8 cellular contexts compared by ENCODE assay signal in the genomic region with DNA sequence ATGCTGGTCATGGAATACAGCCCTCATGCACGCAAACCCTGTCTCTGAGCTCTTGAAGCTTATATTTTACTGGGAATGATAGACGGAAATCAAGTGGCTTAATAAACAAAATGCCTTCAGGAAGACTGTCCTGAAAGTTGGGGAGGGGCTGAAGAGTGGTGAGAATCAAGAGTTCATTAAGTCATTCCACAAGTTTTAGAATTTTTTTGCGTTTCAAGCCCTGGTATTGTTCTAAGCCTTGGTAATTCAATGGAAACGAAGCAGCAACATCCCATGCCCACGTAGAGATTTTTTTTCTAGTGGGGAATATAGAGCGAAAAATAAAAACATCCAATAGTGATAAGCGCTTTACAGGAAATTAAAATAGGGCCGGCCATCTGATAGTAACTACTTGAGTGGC. TPM values are rescaled to one million over a fixed set of nuclear protein-coding genes. Genes with fewer than 3 reads are reported as not detected.
A peak's percentile ranks its signal among the peaks of the same experiment; 100 is the strongest.
DNase-seq lines count a peak whose midpoint lies in the region; ATAC-seq, FAIRE-seq and TF ChIP-seq lines count a peak whose summit lies in the region.

No MANE protein-coding gene starts in this region.

- TF ChIP-seq EP300 in HepG2 (IDR thresholded peaks at IDR 0.05; ENCODE audit: low read depth in 2 of 2, low read length in 2 of 2) (no peak), HepG2 (CRISPR knock-in tag; IDR thresholded peaks at IDR 0.05; ENCODE audit: borderline replicate concordance) (no peak)

- no peak for ATAC-seq in HepG2
- no peak for ATAC-seq in GM21515 (IDR thresholded peaks at IDR 0.05; ENCODE audit: unreplicated experiment)
- no peak for ATAC-seq in GM19324 (IDR thresholded peaks at IDR 0.05; ENCODE audit: low FRiP score, unreplicated experiment)

- TSS peak; percentile 83 for BruUV-seq in HepG2 (replicated peaks; lab: Mats Ljungman, UMichigan)

- H3K79me2 ChIP-seq in HepG2 (ENCODE audit: insufficient read depth, low read length): peaks cover 49% of the 10 kb centered on the region

- DNase-seq in T-helper 2 cell treated with Interferon-gamma antibody and Interleukin-4, amounts not matched to agents 5 μg/mL and 100 μg/mL, for 36 hours (ENCODE audit: low spot score): no peak
- DNase-seq in T-helper 2 cell (no peak), adrenal gland (no peak), HepG2 (ENCODE audit: low spot score) (no peak), testis (no peak)
- DNase-seq in stimulated activated CD8-positive, alpha-beta memory T cell treated with anti-CD3 and anti-CD28 coated beads, Interleukin-4, amount 100 ng/mL, for 48 hours: no peak

- no peaks in the 10 kb centered on the region for H4K20me1 ChIP-seq in HepG2 (ENCODE audit: insufficient read depth, low read length)

- FAIRE-seq in HepG2 (lab: Jason Lieb, UNC): no peak

- H3K9me3 Mint-ChIP-seq in T-helper 2 cell treated with Interferon-gamma antibody and Interleukin-4, amounts not matched to agents 5 μg/mL and 100 μg/mL, for 36 hours: no peaks in the 10 kb centered on the region

- TF ChIP-seq RAD21 in HepG2 (CRISPR knock-in tag; IDR thresholded peaks at IDR 0.05): no peak

- H3K4me3 Mint-ChIP-seq in T-helper 2 cell treated with Interferon-gamma antibody and Interleukin-4, amounts not matched to agents 5 μg/mL and 100 μg/mL, for 36 hours: peak overlapping the region; percentile 98

- H3K9ac ChIP-seq in HepG2 (ENCODE audit: insufficient read depth, low read depth, low read length): peak overlapping the region; percentile 91

- H3K36me3 Mint-ChIP-seq in T-helper 2 cell treated with Interferon-gamma antibody and Interleukin-4, amounts not matched to agents 5 μg/mL and 100 μg/mL, for 36 hours (ENCODE audit: low read depth): peaks cover 16% of the 10 kb centered on the region

- peaks cover 0 to 8% of the 10 kb centered on the region in 2 donors for H3K4me1 ChIP-seq in adrenal gland (replicated peaks in 1 of 2)
- peaks cover 27% of the 10 kb centered on the region for H3K4me1 ChIP-seq in HepG2 (ENCODE audit: insufficient read depth, low read length)
- H3K4me1 ChIP-seq in testis: peaks cover 11% of the 10 kb centered on the region

- POLR2A ChIA-PET in HepG2 (lab: Yijun Ruan, JAX): interaction anchor here (1.2 to 5.3 kb wide), 7 partner anchors 20 to 61 kb away, joined by 3 to 89 read pairs (median 20); a partner anchor contains a TSS

- no peak overlapping the region for H2AFZ ChIP-seq in HepG2 (ENCODE audit: low read length)

- H3K36me3 ChIP-seq in adrenal gland (replicated peaks in 1 of 2) (peaks cover 0 to 4% of the 10 kb centered on the region in 2 donors), HepG2 (replicated peaks in 1 of 2; ENCODE audit: control insufficient read depth in 1 of 2, insufficient read depth in 2 of 2, low read length in 2 of 2) (peaks cover 5 to 20% of the 10 kb centered on the region in 2 experiments), testis (ENCODE audit: low read depth, missing control alignments) (no peaks in the 10 kb centered on the region)

- peak overlapping the region; percentile 100 for H3K27ac Mint-ChIP-seq in T-helper 2 cell treated with Interferon-gamma antibody and Interleukin-4, amounts not matched to agents 5 μg/mL and 100 μg/mL, for 36 hours

- CTCF ChIA-PET in HepG2 (lab: Yijun Ruan, JAX; ENCODE audit: low intra/inter-chr PET ratio, low total read pairs): no interaction called here

- in situ Hi-C loops in HepG2 (cut with HindIII; ENCODE audit: extremely low pct_ligation_motif_present, low pct_unique_long_range_greater_than_20kb): loop anchor here (5.0 kb wide), 1 partner anchor 38 kb away; a partner anchor contains a TSS

- H3K27me3 Mint-ChIP-seq in T-helper 2 cell treated with Interferon-gamma antibody and Interleukin-4, amounts not matched to agents 5 μg/mL and 100 μg/mL, for 36 hours (ENCODE audit: low read depth): no peaks in the 10 kb centered on the region

- H3K27me3 ChIP-seq in adrenal gland (no peaks in the 10 kb centered on the region), HepG2 (ENCODE audit: control insufficient read depth in 1 of 2, insufficient read depth in 2 of 2, low read length in 2 of 2) (no peaks in the 10 kb centered on the region; a peak in 1 of 5 replicates), testis (no peaks in the 10 kb centered on the region)

- TF ChIP-seq CTCF in adrenal gland (IDR thresholded peaks at IDR 0.05) (no peak), HepG2 (CRISPR knock-in tag; IDR thresholded peaks at IDR 0.05) (no peak), testis (IDR thresholded peaks at IDR 0.05) (no peak)

- peak overlapping the region; percentile 94 for H3K4me2 ChIP-seq in HepG2 (ENCODE audit: low read depth, low read length)

- H3K4me3 ChIP-seq in adrenal gland (peak overlapping the region; percentile 38 to 85 (median 56)), HepG2 (replicated peaks in 1 of 3; ENCODE audit: insufficient read depth in 1 of 3, low read depth in 2 of 3, low read length in 3 of 3) (peak overlapping the region; percentile 74 to 100 (median 96)), testis (peak overlapping the region; percentile 78 to 95)

- peaks cover 26% of the 10 kb centered on the region for H3K4me1 Mint-ChIP-seq in T-helper 2 cell treated with Interferon-gamma antibody and Interleukin-4, amounts not matched to agents 5 μg/mL and 100 μg/mL, for 36 hours (ENCODE audit: low read depth)

- 9 to 13% (median 11%) methylated on average over 8 of the region's 8 CpGs for WGBS in adrenal gland, 4 donors
- WGBS in HepG2 (ENCODE audit: low lambda C conversion rate): 4% methylated on average over 8 of the region's 8 CpGs
- 3 to 8% methylated on average over 8 of the region's 8 CpGs for whole genome bisulfite sequencing in testis, 2 donors

- H3K27ac ChIP-seq in adrenal gland (peak overlapping the region in 2 of 5 donors; percentile 95 to 99), HepG2 (ENCODE audit: extremely low read length, insufficient read depth, low read length) (peak overlapping the region; percentile 98), testis (peak overlapping the region in 1 of 2 donors; percentile 98)

- intact Hi-C loops in adrenal gland (cut with DNase I) (loop anchor here (5.0 kb wide), 2 partner anchors 38 to 43 kb away; a partner anchor contains a TSS), HepG2 (cut with micrococcal nuclease; ENCODE audit: unreplicated experiment) (loop anchor here (1.0 to 2.0 kb wide), 2 partner anchors 27 to 45 kb away; a partner anchor contains a TSS), testis (cut with DNase I; ENCODE audit: low total_unique reads) (no loop called here)

- H3K9me3 ChIP-seq in adrenal gland (replicated peaks in 1 of 3) (no peaks in the 10 kb centered on the region), HepG2 (ENCODE audit: low read length) (no peaks in the 10 kb centered on the region), testis (no peaks in the 10 kb centered on the region)

- TF ChIP-seq POLR2A in adrenal gland (IDR thresholded peaks at IDR 0.05): no peak
- TF ChIP-seq POLR2A in HepG2 (IDR thresholded peaks at IDR 0.05; ENCODE audit: insufficient read depth in 1 of 2, low read depth in 2 of 2, low read length in 2 of 2): no peak
- no peak for TF ChIP-seq POLR2A in testis (IDR thresholded peaks at IDR 0.05)

RNA-seq across cellular contexts. Expression of a gene that starts 0.5 kb away (rescaled TPM):
- total RNA-seq in adrenal gland (10 to 100 TPM in 7 of 8 donors, 1 to 10 TPM in 1; 9.7 to 53.6 (median 28.2) TPM), HepG2 (2016; rRNA removed; fragmentation: Illumina TruSeq; extraction: Trizol) (42.8 and 58.2 TPM in 2 replicates), testis (10 to 100 TPM; 33.3 to 40.5 TPM)
- polyA plus RNA-seq in adrenal gland (10 to 100 TPM; 15.6 to 28.6 (median 18.0) TPM), HepG2 (2011; rRNA removed) (45.7 and 49.4 TPM in 2 replicates), testis (ENCODE audit: insufficient read depth, low read depth, low replicate concordance) (17.6 TPM)
- 3.9 and 4.1 TPM in 2 replicates for total RNA-seq in HepG2 (2016; cell fraction: cytosol; rRNA removed; fragmentation: Illumina TruSeq; extraction: Trizol; ENCODE audit: low read depth)
- total RNA-seq in HepG2 (2016; cell fraction: insoluble cytoplasmic fraction; rRNA removed; fragmentation: Illumina TruSeq; extraction: Trizol): 36.4 and 46.8 TPM in 2 replicates
- total RNA-seq in HepG2 (2016; cell fraction: membrane; rRNA removed; fragmentation: Illumina TruSeq; extraction: Trizol): 10.3 and 10.7 TPM in 2 replicates
- 39.8 and 46.9 TPM in 2 replicates for total RNA-seq in HepG2 (2016; cell fraction: nucleus; rRNA removed; fragmentation: Illumina TruSeq; extraction: Trizol)
- polyA plus RNA-seq in HepG2 (2011; cell fraction: cytosol; rRNA removed): 11.1 and 14.3 TPM in 2 replicates
- polyA plus RNA-seq in HepG2 (2011; cell fraction: nucleus; rRNA removed): 242 and 334 TPM in 2 replicates
- 27.4 and 34.4 TPM in 2 replicates for polyA plus RNA-seq in HepG2 (2012)
- polyA plus RNA-seq in HepG2 (2016; cell fraction: cytosol; fragmentation: Illumina TruSeq; extraction: Trizol; ENCODE audit: low read depth): 1.7 and 1.8 TPM in 2 replicates
- polyA plus RNA-seq in HepG2 (2016; cell fraction: insoluble cytoplasmic fraction; fragmentation: Illumina TruSeq; extraction: Trizol; ENCODE audit: low read depth): 24.1 and 31.4 TPM in 2 replicates
- 4.5 and 5.1 TPM in 2 replicates for polyA plus RNA-seq in HepG2 (2016; cell fraction: membrane; fragmentation: Illumina TruSeq; extraction: Trizol; ENCODE audit: low read depth)
- 118 and 131 TPM in 2 replicates for polyA plus RNA-seq in HepG2 (2016; cell fraction: nucleus; fragmentation: Illumina TruSeq; extraction: Trizol; ENCODE audit: insufficient read depth, low read depth)
- 158 and 300 TPM in 2 replicates for polyA minus RNA-seq in HepG2 (2011; rRNA and poly(A)+ RNA removed; ENCODE audit: low replicate concordance)
- polyA minus RNA-seq in HepG2 (2011; cell fraction: cytosol; rRNA and poly(A)+ RNA removed): 20.2 and 30.2 TPM in 2 replicates
- polyA minus RNA-seq in HepG2 (2011; cell fraction: nucleus; rRNA and poly(A)+ RNA removed): 53.2 and 63.2 TPM in 2 replicates

RNA-seq across cellular contexts. Expression of a gene that starts 1.8 kb away (rescaled TPM):
- 10 to 100 TPM; 11.1 to 46.2 (median 22.6) TPM for total RNA-seq in adrenal gland
- 10 to 100 TPM; 17.6 to 48.6 (median 18.7) TPM for polyA plus RNA-seq in adrenal gland
- 5.4 and 7.2 TPM in 2 replicates for total RNA-seq in HepG2 (2016; rRNA removed; fragmentation: Illumina TruSeq; extraction: Trizol)
- total RNA-seq in HepG2 (2016; cell fraction: cytosol; rRNA removed; fragmentation: Illumina TruSeq; extraction: Trizol; ENCODE audit: low read depth): 1.7 and 2.9 TPM in 2 replicates
- total RNA-seq in HepG2 (2016; cell fraction: insoluble cytoplasmic fraction; rRNA removed; fragmentation: Illumina TruSeq; extraction: Trizol): 4.3 and 7.4 TPM in 2 replicates
- 1.3 and 3.2 TPM in 2 replicates for total RNA-seq in HepG2 (2016; cell fraction: membrane; rRNA removed; fragmentation: Illumina TruSeq; extraction: Trizol)
- 12.4 and 13.3 TPM in 2 replicates for total RNA-seq in HepG2 (2016; cell fraction: nucleus; rRNA removed; fragmentation: Illumina TruSeq; extraction: Trizol)
- 18.9 and 22.0 TPM in 2 replicates for polyA plus RNA-seq in HepG2 (2011; rRNA removed)
- polyA plus RNA-seq in HepG2 (2011; cell fraction: cytosol; rRNA removed): 4.5 and 5.5 TPM in 2 replicates
- 144 and 158 TPM in 2 replicates for polyA plus RNA-seq in HepG2 (2011; cell fraction: nucleus; rRNA removed)
- 18.5 and 21.5 TPM in 2 replicates for polyA plus RNA-seq in HepG2 (2012)
- 0.61 and 0.67 TPM in 2 replicates for polyA plus RNA-seq in HepG2 (2016; cell fraction: cytosol; fragmentation: Illumina TruSeq; extraction: Trizol; ENCODE audit: low read depth)
- 5.3 and 5.5 TPM in 2 replicates for polyA plus RNA-seq in HepG2 (2016; cell fraction: insoluble cytoplasmic fraction; fragmentation: Illumina TruSeq; extraction: Trizol; ENCODE audit: low read depth)
- polyA plus RNA-seq in HepG2 (2016; cell fraction: membrane; fragmentation: Illumina TruSeq; extraction: Trizol; ENCODE audit: low read depth): 0.97 and 1.4 TPM in 2 replicates
- polyA plus RNA-seq in HepG2 (2016; cell fraction: nucleus; fragmentation: Illumina TruSeq; extraction: Trizol; ENCODE audit: insufficient read depth, low read depth): 46.8 and 52.7 TPM in 2 replicates
- polyA minus RNA-seq in HepG2 (2011; rRNA and poly(A)+ RNA removed; ENCODE audit: low replicate concordance): 24.4 and 39.3 TPM in 2 replicates
- polyA minus RNA-seq in HepG2 (2011; cell fraction: cytosol; rRNA and poly(A)+ RNA removed): 4.7 and 6.2 TPM in 2 replicates
- polyA minus RNA-seq in HepG2 (2011; cell fraction: nucleus; rRNA and poly(A)+ RNA removed): 57.3 and 73.7 TPM in 2 replicates
- total RNA-seq in testis: 10 to 100 TPM; 30.3 to 40.0 TPM
- polyA plus RNA-seq in testis (ENCODE audit: insufficient read depth, low read depth, low replicate concordance): 22.8 TPM

RNA-seq across cellular contexts. Expression of a gene that starts 38.8 kb away (rescaled TPM):
- 10 to 100 TPM; 18.8 to 30.2 (median 24.6) TPM for total RNA-seq in adrenal gland
- 10 to 100 TPM; 24.5 to 46.9 (median 41.4) TPM for polyA plus RNA-seq in adrenal gland
- 18.6 and 21.3 TPM in 2 replicates for total RNA-seq in HepG2 (2016; rRNA removed; fragmentation: Illumina TruSeq; extraction: Trizol)
- 32.2 and 35.5 TPM in 2 replicates for total RNA-seq in HepG2 (2016; cell fraction: cytosol; rRNA removed; fragmentation: Illumina TruSeq; extraction: Trizol; ENCODE audit: low read depth)
- total RNA-seq in HepG2 (2016; cell fraction: insoluble cytoplasmic fraction; rRNA removed; fragmentation: Illumina TruSeq; extraction: Trizol): 18.4 and 19.4 TPM in 2 replicates
- 30.6 and 38.9 TPM in 2 replicates for total RNA-seq in HepG2 (2016; cell fraction: membrane; rRNA removed; fragmentation: Illumina TruSeq; extraction: Trizol)
- 10.6 and 12.2 TPM in 2 replicates for total RNA-seq in HepG2 (2016; cell fraction: nucleus; rRNA removed; fragmentation: Illumina TruSeq; extraction: Trizol)
- polyA plus RNA-seq in HepG2 (2011; rRNA removed): 40.7 and 48.4 TPM in 2 replicates
- polyA plus RNA-seq in HepG2 (2011; cell fraction: cytosol; rRNA removed): 40.0 and 51.2 TPM in 2 replicates
- 53.9 and 65.1 TPM in 2 replicates for polyA plus RNA-seq in HepG2 (2011; cell fraction: nucleus; rRNA removed)
- polyA plus RNA-seq in HepG2 (2012): 30.0 and 42.5 TPM in 2 replicates
- polyA plus RNA-seq in HepG2 (2016; cell fraction: cytosol; fragmentation: Illumina TruSeq; extraction: Trizol; ENCODE audit: low read depth): 60.5 and 82.6 TPM in 2 replicates
- 34.4 and 37.9 TPM in 2 replicates for polyA plus RNA-seq in HepG2 (2016; cell fraction: insoluble cytoplasmic fraction; fragmentation: Illumina TruSeq; extraction: Trizol; ENCODE audit: low read depth)
- 50.3 and 63.7 TPM in 2 replicates for polyA plus RNA-seq in HepG2 (2016; cell fraction: membrane; fragmentation: Illumina TruSeq; extraction: Trizol; ENCODE audit: low read depth)
- 38.8 and 42.0 TPM in 2 replicates for polyA plus RNA-seq in HepG2 (2016; cell fraction: nucleus; fragmentation: Illumina TruSeq; extraction: Trizol; ENCODE audit: insufficient read depth, low read depth)
- polyA minus RNA-seq in HepG2 (2011; rRNA and poly(A)+ RNA removed; ENCODE audit: low replicate concordance): 22.2 and 42.1 TPM in 2 replicates
- polyA minus RNA-seq in HepG2 (2011; cell fraction: cytosol; rRNA and poly(A)+ RNA removed): 12.3 and 12.6 TPM in 2 replicates
- 6.8 and 9.6 TPM in 2 replicates for polyA minus RNA-seq in HepG2 (2011; cell fraction: nucleus; rRNA and poly(A)+ RNA removed)
- 10 to 100 TPM; 37.5 to 43.0 TPM for total RNA-seq in testis
- 163 TPM for polyA plus RNA-seq in testis (ENCODE audit: insufficient read depth, low read depth, low replicate concordance)

RNA-seq across cellular contexts. Expression of a gene that starts 39.2 kb away (rescaled TPM):
- total RNA-seq in adrenal gland (1 to 10 TPM; 1.6 to 6.6 (median 2.2) TPM), HepG2 (2016; rRNA removed; fragmentation: Illumina TruSeq; extraction: Trizol) (67.7 and 75.3 TPM in 2 replicates), testis (1 to 10 TPM; 2.4 to 3.7 TPM)
- polyA plus RNA-seq in adrenal gland (1 to 10 TPM; 2.0 to 2.2 (median 2.2) TPM), HepG2 (2011; rRNA removed) (21.8 and 29.5 TPM in 2 replicates), testis (ENCODE audit: insufficient read depth, low read depth, low replicate concordance) (3.2 TPM)
- total RNA-seq in HepG2 (2016; cell fraction: cytosol; rRNA removed; fragmentation: Illumina TruSeq; extraction: Trizol; ENCODE audit: low read depth): 35.3 and 36.5 TPM in 2 replicates
- 56.7 and 73.3 TPM in 2 replicates for total RNA-seq in HepG2 (2016; cell fraction: insoluble cytoplasmic fraction; rRNA removed; fragmentation: Illumina TruSeq; extraction: Trizol)
- total RNA-seq in HepG2 (2016; cell fraction: membrane; rRNA removed; fragmentation: Illumina TruSeq; extraction: Trizol): 32.1 and 37.8 TPM in 2 replicates
- total RNA-seq in HepG2 (2016; cell fraction: nucleus; rRNA removed; fragmentation: Illumina TruSeq; extraction: Trizol): 41.9 and 49.2 TPM in 2 replicates
- polyA plus RNA-seq in HepG2 (2011; cell fraction: cytosol; rRNA removed): 13.9 and 23.3 TPM in 2 replicates
- polyA plus RNA-seq in HepG2 (2011; cell fraction: nucleus; rRNA removed): 85.7 and 130 TPM in 2 replicates
- 28.3 and 50.5 TPM in 2 replicates for polyA plus RNA-seq in HepG2 (2012)
- polyA plus RNA-seq in HepG2 (2016; cell fraction: cytosol; fragmentation: Illumina TruSeq; extraction: Trizol; ENCODE audit: low read depth): 34.3 and 37.3 TPM in 2 replicates
- 64.2 and 89.6 TPM in 2 replicates for polyA plus RNA-seq in HepG2 (2016; cell fraction: insoluble cytoplasmic fraction; fragmentation: Illumina TruSeq; extraction: Trizol; ENCODE audit: low read depth)
- polyA plus RNA-seq in HepG2 (2016; cell fraction: membrane; fragmentation: Illumina TruSeq; extraction: Trizol; ENCODE audit: low read depth): 33.8 and 35.0 TPM in 2 replicates
- polyA plus RNA-seq in HepG2 (2016; cell fraction: nucleus; fragmentation: Illumina TruSeq; extraction: Trizol; ENCODE audit: insufficient read depth, low read depth): 113 and 123 TPM in 2 replicates
- polyA minus RNA-seq in HepG2 (2011; rRNA and poly(A)+ RNA removed; ENCODE audit: low replicate concordance): 58.9 and 154 TPM in 2 replicates
- polyA minus RNA-seq in HepG2 (2011; cell fraction: cytosol; rRNA and poly(A)+ RNA removed): 9.3 and 12.4 TPM in 2 replicates
- 39.9 and 62.1 TPM in 2 replicates for polyA minus RNA-seq in HepG2 (2011; cell fraction: nucleus; rRNA and poly(A)+ RNA removed)

RNA-seq across cellular contexts. Expression of a gene that starts 45.6 kb away (rescaled TPM):
- total RNA-seq in adrenal gland: 10 to 100 TPM in 1 of 8 donors, 1 to 10 TPM in 7; 1.6 to 12.6 (median 4.3) TPM
- polyA plus RNA-seq in adrenal gland: 10 to 100 TPM in 2 of 3 donors, 1 to 10 TPM in 1; 7.4 to 22.8 (median 12.2) TPM
- 0.28 and 0.91 TPM in 2 replicates for total RNA-seq in HepG2 (2016; rRNA removed; fragmentation: Illumina TruSeq; extraction: Trizol)
- total RNA-seq in HepG2 (2016; cell fraction: cytosol; rRNA removed; fragmentation: Illumina TruSeq; extraction: Trizol; ENCODE audit: low read depth): 0.61 and 1.1 TPM in 2 replicates
- 0.30 and 0.82 TPM in 2 replicates for total RNA-seq in HepG2 (2016; cell fraction: insoluble cytoplasmic fraction; rRNA removed; fragmentation: Illumina TruSeq; extraction: Trizol)
- total RNA-seq in HepG2 (2016; cell fraction: membrane; rRNA removed; fragmentation: Illumina TruSeq; extraction: Trizol): 0.46 and 0.69 TPM in 2 replicates
- total RNA-seq in HepG2 (2016; cell fraction: nucleus; rRNA removed; fragmentation: Illumina TruSeq; extraction: Trizol): 1.9 and 2.9 TPM in 2 replicates
- polyA plus RNA-seq in HepG2 (2011; rRNA removed): 1.1 and 1.8 TPM in 2 replicates
- 0.73 and 0.74 TPM in 2 replicates for polyA plus RNA-seq in HepG2 (2011; cell fraction: cytosol; rRNA removed)
- 12.0 and 12.7 TPM in 2 replicates for polyA plus RNA-seq in HepG2 (2011; cell fraction: nucleus; rRNA removed)
- polyA plus RNA-seq in HepG2 (2012): 2.4 and 3.3 TPM in 2 replicates
- polyA plus RNA-seq in HepG2 (2016; cell fraction: cytosol; fragmentation: Illumina TruSeq; extraction: Trizol; ENCODE audit: low read depth): 0.33 and 0.42 TPM in 2 replicates
- polyA plus RNA-seq in HepG2 (2016; cell fraction: insoluble cytoplasmic fraction; fragmentation: Illumina TruSeq; extraction: Trizol; ENCODE audit: low read depth): 0.99 and 1.5 TPM in 2 replicates
- polyA plus RNA-seq in HepG2 (2016; cell fraction: membrane; fragmentation: Illumina TruSeq; extraction: Trizol; ENCODE audit: low read depth): 0.37 and 0.59 TPM in 2 replicates
- polyA plus RNA-seq in HepG2 (2016; cell fraction: nucleus; fragmentation: Illumina TruSeq; extraction: Trizol; ENCODE audit: insufficient read depth, low read depth): 5.8 and 6.6 TPM in 2 replicates
- polyA minus RNA-seq in HepG2 (2011; rRNA and poly(A)+ RNA removed; ENCODE audit: low replicate concordance): 2.3 and 6.0 TPM in 2 replicates
- 0.35 and 0.49 TPM in 2 replicates for polyA minus RNA-seq in HepG2 (2011; cell fraction: cytosol; rRNA and poly(A)+ RNA removed)
- polyA minus RNA-seq in HepG2 (2011; cell fraction: nucleus; rRNA and poly(A)+ RNA removed): 2.1 and 2.4 TPM in 2 replicates
- 10 to 100 TPM; 13.1 to 28.2 TPM for total RNA-seq in testis
- 29.9 TPM for polyA plus RNA-seq in testis (ENCODE audit: insufficient read depth, low read depth, low replicate concordance)
